Comparison of ENCODE assay signal across 29 cellular contexts in the genomic region with DNA sequence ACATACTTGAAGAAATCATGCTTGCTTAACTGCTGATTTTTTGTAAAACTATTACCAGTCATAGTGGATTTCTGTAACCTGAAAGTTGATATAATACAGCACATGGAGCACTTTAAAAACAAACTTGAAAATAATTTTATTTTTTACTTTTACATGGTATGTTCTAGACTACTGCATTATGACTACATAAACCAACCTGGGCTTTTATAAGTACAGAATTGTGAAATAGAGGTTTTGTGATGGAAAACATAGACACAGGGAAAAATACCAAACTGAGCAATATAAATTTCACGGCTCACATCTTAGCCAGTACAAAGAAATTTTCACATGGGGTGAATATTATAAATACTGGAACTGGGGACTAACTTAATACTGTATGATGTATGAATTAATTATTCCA. TPM values are rescaled to one million over a fixed set of nuclear protein-coding genes. Genes with fewer than 3 reads are reported as not detected.
"Had no signal": no experiment of that assay in that cellular context is flagged by ENCODE, and none has a peak within 500 bp of the region (broad histone marks: within the 10 kb centered on the region; RNA-seq: fewer than 3 reads in every experiment).

No MANE protein-coding gene starts in this region.

- H3K27ac ChIP-seq: neural progenitor cell, ovary, parathyroid adenoma, psoas muscle, right lobe of liver, sigmoid colon, skin epidermis, thoracic aorta, tibial artery, transverse colon, upper lobe of right lung, uterus had no signal

- H3K79me2 ChIP-seq: parathyroid adenoma had no signal

- H3K4me1 ChIP-seq: neural progenitor cell, parathyroid adenoma, psoas muscle, transverse colon, upper lobe of right lung, uterus had no signal

- ATAC-seq: naive thymus-derived CD4-positive, alpha-beta T cell; natural killer cell; psoas muscle; right cardiac atrium; right lobe of liver; stimulated activated memory B cell treated with anti-CD40 and anti-IgM and Interleukin-4, amounts not matched to agents 10 μg/mL and 1 μg/mL and 100 μg/mL, for 72 hours; stimulated activated naive CD8-positive, alpha-beta T cell treated with anti-CD3 and anti-CD28 coated beads, Interleukin-15, amount 100 ng/mL, for 72 hours; stimulated activated naive CD8-positive, alpha-beta T cell treated with anti-CD3 and anti-CD28 coated beads, Interleukin-15, Interleukin-2, amounts not matched to agents 100 U/mL and 50 U/mL, for 24 hours; upper lobe of right lung had no signal

- H3K27ac Mint-ChIP-seq: naive thymus-derived CD4-positive, alpha-beta T cell; natural killer cell; nephron; neural progenitor cell; progenitor cell of endocrine pancreas; stimulated activated memory B cell treated with anti-CD40 and anti-IgM and Interleukin-4, amounts not matched to agents 10 μg/mL and 1 μg/mL and 100 μg/mL, for 72 hours; stimulated activated naive CD8-positive, alpha-beta T cell treated with anti-CD3 and anti-CD28 coated beads, Interleukin-15, amount 100 ng/mL, for 72 hours; type B pancreatic cell had no signal

- H3K4me1 Mint-ChIP-seq: naive thymus-derived CD4-positive, alpha-beta T cell; natural killer cell; nephron; neural progenitor cell; stimulated activated memory B cell treated with anti-CD40 and anti-IgM and Interleukin-4, amounts not matched to agents 10 μg/mL and 1 μg/mL and 100 μg/mL, for 72 hours; stimulated activated naive CD8-positive, alpha-beta T cell treated with anti-CD3 and anti-CD28 coated beads, Interleukin-15, amount 100 ng/mL, for 72 hours had no signal

- H2AFZ ChIP-seq: neural progenitor cell, parathyroid adenoma had no signal

- H3K9me3 Mint-ChIP-seq: naive thymus-derived CD4-positive, alpha-beta T cell; natural killer cell; stimulated activated memory B cell treated with anti-CD40 and anti-IgM and Interleukin-4, amounts not matched to agents 10 μg/mL and 1 μg/mL and 100 μg/mL, for 72 hours; stimulated activated naive CD8-positive, alpha-beta T cell treated with anti-CD3 and anti-CD28 coated beads, Interleukin-15, amount 100 ng/mL, for 72 hours; type B pancreatic cell had no signal

- H3K9me3 ChIP-seq: ovary, right lobe of liver, sigmoid colon, thoracic aorta, tibial artery, transverse colon, upper lobe of right lung, uterus had no signal

- H3K4me3 ChIP-seq: neural progenitor cell, ovary, psoas muscle, right lobe of liver, sigmoid colon, skin epidermis, thoracic aorta, tibial artery, transverse colon, upper lobe of right lung, uterus had no signal

- H3K27me3 Mint-ChIP-seq: progenitor cell of endocrine pancreas, type B pancreatic cell had no signal

- H3K36me3 Mint-ChIP-seq: naive thymus-derived CD4-positive, alpha-beta T cell; natural killer cell; neural progenitor cell; stimulated activated memory B cell treated with anti-CD40 and anti-IgM and Interleukin-4, amounts not matched to agents 10 μg/mL and 1 μg/mL and 100 μg/mL, for 72 hours; type B pancreatic cell had no signal

- H3K4me3 Mint-ChIP-seq: naive thymus-derived CD4-positive, alpha-beta T cell; natural killer cell; nephron; neural progenitor cell; stimulated activated memory B cell treated with anti-CD40 and anti-IgM and Interleukin-4, amounts not matched to agents 10 μg/mL and 1 μg/mL and 100 μg/mL, for 72 hours; stimulated activated naive CD8-positive, alpha-beta T cell treated with anti-CD3 and anti-CD28 coated beads, Interleukin-15, amount 100 ng/mL, for 72 hours; type B pancreatic cell had no signal

- DNase-seq: naive thymus-derived CD4-positive, alpha-beta T cell; natural killer cell; occipital lobe; ovary; posterior cingulate gyrus; psoas muscle; right cardiac atrium; right lobe of liver; sigmoid colon; stimulated activated CD4-positive, alpha-beta T cell treated with anti-CD3 and anti-CD28 coated beads, Interleukin-15, amount 100 ng/mL, for 24 hours; stimulated activated CD4-positive, alpha-beta T cell treated with anti-CD3 and anti-CD28 coated beads, Interleukin-2, amount 100 ng/mL, for 24 hours; stimulated activated CD4-positive, alpha-beta T cell treated with anti-CD3 and anti-CD28 coated beads, Interleukin-2, amount 100 ng/mL, for 48 hours; stimulated activated CD4-positive, alpha-beta T cell treated with anti-CD3 and anti-CD28 coated beads, Interleukin-4, amount 100 ng/mL, for 24 hours; stimulated activated CD8-positive, alpha-beta memory T cell treated with anti-CD3 and anti-CD28 coated beads, Interleukin-4, amount 100 ng/mL, for 48 hours; stimulated activated naive CD4-positive, alpha-beta T cell; stimulated activated naive CD8-positive, alpha-beta T cell treated with anti-CD3 and anti-CD28 coated beads, Interleukin-15, amount 100 ng/mL, for 72 hours; stimulated activated naive CD8-positive, alpha-beta T cell treated with anti-CD3 and anti-CD28 coated beads, Interleukin-15, Interleukin-2, amounts not matched to agents 100 U/mL and 50 U/mL, for 24 hours; tibial artery; transverse colon; upper lobe of right lung; uterus had no signal

- H3K4me2 ChIP-seq: neural progenitor cell had no signal

- H3K36me3 ChIP-seq: neural progenitor cell, ovary, right lobe of liver, sigmoid colon, thoracic aorta, tibial artery, transverse colon, upper lobe of right lung, uterus had no signal

- H3K9ac ChIP-seq: neural progenitor cell, parathyroid adenoma had no signal

- H3K27me3 ChIP-seq: neural progenitor cell, ovary, right lobe of liver, sigmoid colon, tibial artery, transverse colon, upper lobe of right lung, uterus had no signal

RNA-seq across cellular contexts. Expression of gene CTIF, which starts 59.3 kb away (rescaled TPM):
- polyA plus RNA-seq: naive thymus-derived CD4-positive, alpha-beta T cell had no signal
